In genomic region chr1:44739361-44740178, GRCh38 we compare ENCODE assay signal across 8 cellular contexts. TPM values are rescaled to one million over a fixed set of nuclear protein-coding genes. Genes with fewer than 3 reads are reported as not detected.
A peak's percentile ranks its signal among the peaks of the same experiment; 100 is the strongest.
DNase-seq lines count a peak whose midpoint lies in the region; ATAC-seq and TF ChIP-seq lines count a peak whose summit lies in the region.

TSS of gene KIF2C (plus strand) at chr1:44739837. CDS start at chr1:44739933, 96 bp downstream.

- DNase-seq in DMS 273 (lab: John Stamatoyannopoulos, UW; ENCODE audit: unreplicated experiment) (peak; percentile 99), IMR-90 (peak; percentile 97), OCI-M1 (lab: John Stamatoyannopoulos, UW) (peak; percentile 99), activated T-cell treated with anti-CD3 and anti-CD28 coated beads for 24 hours (ENCODE audit: low read depth) (peak; percentile 96), epithelial cell of esophagus (ENCODE audit: low read depth) (peak; percentile 98)
- DNase-seq in stimulated activated CD8-positive, alpha-beta memory T cell treated with anti-CD3 and anti-CD28 coated beads, Interleukin-4, amount 100 ng/mL, for 1 hour (ENCODE audit: low read depth in 2 of 2, low spot score in 1 of 2): peak; percentile 86 to 93

- H3K56ac ChIP-seq in IMR-90 (ENCODE audit: extremely low read depth, insufficient read depth, low read length): peak within 1 kb of the TSS; percentile 87

- H4K5ac ChIP-seq in IMR-90 (ENCODE audit: low read depth, low read length): peak within 1 kb of the TSS; percentile 95

- peak within 1 kb of the TSS; percentile 62 for H2BK120ac ChIP-seq in IMR-90 (ENCODE audit: low read depth, low read length)

- ATAC-seq in GM21528 (IDR thresholded peaks at IDR 0.05; ENCODE audit: low FRiP score, unreplicated experiment) (peak; percentile 89), IMR-90 (ENCODE audit: low read depth) (peak; percentile 100)

- H3K27me3 ChIP-seq in IMR-90 (ENCODE audit: control insufficient read depth, insufficient read depth, low read length): no peaks in the 10 kb centered on the region
- no peaks in the 10 kb centered on the region for H3K27me3 ChIP-seq in mononuclear cell (ENCODE audit: insufficient read depth, low read length)

- H4K20me1 ChIP-seq in IMR-90 (ENCODE audit: insufficient read depth, low read length): no peaks in the 10 kb centered on the region; the same call in 1 of the 2 replicates

- H2AK5ac ChIP-seq in IMR-90 (ENCODE audit: low read depth, low read length): peak within 1 kb of the TSS; percentile 44

- in situ Hi-C loops in IMR-90 (cut with MboI; ENCODE audit: low sequenced_read_pairs): no loop called here

- H3K14ac ChIP-seq in IMR-90 (replicated peaks; ENCODE audit: low read depth, low read length): peak within 1 kb of the TSS; percentile 99

- H3K36me3 ChIP-seq in IMR-90 (ENCODE audit: control insufficient read depth, insufficient read depth, low read length): no peaks in the 10 kb centered on the region

- peak within 1 kb of the TSS; percentile 63 for H3K27ac ChIP-seq in IMR-90 (ENCODE audit: insufficient read depth, low read length)

- H2BK20ac ChIP-seq in IMR-90 (ENCODE audit: low read depth, low read length): no peak within 1 kb of the TSS

- H3K4me2 ChIP-seq in IMR-90 (ENCODE audit: low read depth, low read length): peak within 1 kb of the TSS; percentile 86

- CTCF ChIA-PET in IMR-90 (lab: Yijun Ruan, JAX): interaction anchor here (1.1 kb wide), 1 partner anchor 8 kb away, joined by 4 read pairs; the partner anchor contains the start of gene RNU5D-1

- peak within 1 kb of the TSS; percentile 88 for H2AK9ac ChIP-seq in IMR-90 (replicated peaks; ENCODE audit: low read depth, low read length, poor library complexity)

- H3K4me1 ChIP-seq in IMR-90 (ENCODE audit: control insufficient read depth, insufficient read depth, low read length) (peaks cover 4% of the 10 kb centered on the region), mononuclear cell (ENCODE audit: insufficient read depth, low read length) (peaks cover 20% of the 10 kb centered on the region)

- dilution Hi-C loops in IMR-90 (cut with HindIII; ENCODE audit: low sequenced_read_pairs, unreplicated experiment): no loop called here

- H3K18ac ChIP-seq in IMR-90 (ENCODE audit: low read depth, low read length): peak within 1 kb of the TSS; percentile 72

- peak within 1 kb of the TSS; percentile 82 for H3K9ac ChIP-seq in IMR-90 (ENCODE audit: low read depth, low read length)

- POLR2A ChIA-PET in IMR-90 (lab: Charles Lee; ENCODE audit: unreplicated experiment): no interaction called here

- BruUV-seq in IMR-90 (replicated peaks; lab: Mats Ljungman, UMichigan): no TSS peak

- TF ChIP-seq CTCF in IMR-90 (conservative IDR thresholded peaks at IDR 0.05; ENCODE audit: low read depth, low read length) (0 out of 2 replicates have a peak, but pooled peaks have one; percentile 4), epithelial cell of esophagus (IDR thresholded peaks at IDR 0.05; ENCODE audit: insufficient read depth, low read depth, low read length, missing control alignments) (no peak)

- H3K23ac ChIP-seq in IMR-90 (ENCODE audit: low read depth, low read length): peak within 1 kb of the TSS; percentile 92

- H3K4me3 ChIP-seq in IMR-90 (ENCODE audit: insufficient read depth, low read depth, low read length) (peak within 1 kb of the TSS; percentile 77), epithelial cell of esophagus (ENCODE audit: low read length) (peak within 1 kb of the TSS; percentile 75), mononuclear cell (ENCODE audit: low read length) (peak within 1 kb of the TSS; percentile 76)

- TF ChIP-seq POLR2A in IMR-90 (IDR thresholded peaks at IDR 0.05; ENCODE audit: low read depth, low read length): peak; percentile 61

- peak within 1 kb of the TSS; percentile 68 to 97 for H4K8ac ChIP-seq in IMR-90 (ENCODE audit: low read depth in 2 of 2, low read length in 2 of 2)

- H3K79me1 ChIP-seq in IMR-90 (ENCODE audit: low read depth in 1 of 2, low read length in 2 of 2): peaks cover 19 to 43% of the 10 kb centered on the region in 2 experiments

- H3K4ac ChIP-seq in IMR-90 (ENCODE audit: low read depth, low read length): peak within 1 kb of the TSS; percentile 94

- peak within 1 kb of the TSS; percentile 82 for H2BK5ac ChIP-seq in IMR-90 (ENCODE audit: low read depth, low read length, poor library complexity, severe bottlenecking)

- peaks cover 5% of the 10 kb centered on the region for H3K9me1 ChIP-seq in IMR-90 (ENCODE audit: insufficient read depth, low read length)

- peak within 1 kb of the TSS; percentile 84 for H4K91ac ChIP-seq in IMR-90 (ENCODE audit: insufficient read depth, low read depth, low read length)

- 0% methylated on average over 23 of the region's 57 CpGs; no CpG with 5 or more reads in 1 of the 2 experiments for WGBS in IMR-90 (ENCODE audit: extremely low coverage in 2 of 2, insufficient read length in 1 of 2), 2 experiments

- peak within 1 kb of the TSS; percentile 95 for H2AFZ ChIP-seq in IMR-90 (replicated peaks; ENCODE audit: low read length, poor library complexity)

- H3K9me3 ChIP-seq in IMR-90 (ENCODE audit: control insufficient read depth, insufficient read depth, low read length) (no peaks in the 10 kb centered on the region), mononuclear cell (ENCODE audit: low read depth, low read length) (no peaks in the 10 kb centered on the region)

- H2BK15ac ChIP-seq in IMR-90 (ENCODE audit: low read depth, low read length): no peak within 1 kb of the TSS

- intact Hi-C loops in IMR-90 (cut with micrococcal nuclease): loop anchor here (2.0 kb wide), 1 partner anchor 35 kb away; the partner anchor contains the start of gene RPS8

- no peak for TF ChIP-seq RAD21 in IMR-90 (IDR thresholded peaks at IDR 0.05; ENCODE audit: low read length)

TF ChIP-seq in IMR-90, 13 proteins besides CTCF, POLR2A, EP300 and RAD21:
- TF ChIP-seq, protein P1, sequence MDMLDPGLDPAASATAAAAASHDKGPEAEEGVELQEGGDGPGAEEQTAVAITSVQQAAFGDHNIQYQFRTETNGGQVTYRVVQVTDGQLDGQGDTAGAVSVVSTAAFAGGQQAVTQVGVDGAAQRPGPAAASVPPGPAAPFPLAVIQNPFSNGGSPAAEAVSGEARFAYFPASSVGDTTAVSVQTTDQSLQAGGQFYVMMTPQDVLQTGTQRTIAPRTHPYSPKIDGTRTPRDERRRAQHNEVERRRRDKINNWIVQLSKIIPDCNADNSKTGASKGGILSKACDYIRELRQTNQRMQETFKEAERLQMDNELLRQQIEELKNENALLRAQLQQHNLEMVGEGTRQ (IDR thresholded peaks at IDR 0.05; ENCODE audit: low read depth, low read length): 0 out of 2 replicates have a peak, but pooled peaks have one; percentile 31
- TF ChIP-seq CHD1 (IDR thresholded peaks at IDR 0.05; ENCODE audit: low read depth, low read length) (no peak), MAFK (IDR thresholded peaks at IDR 0.05; ENCODE audit: low read depth, low read length) (no peak), BHLHE40 (IDR thresholded peaks at IDR 0.05; ENCODE audit: low read depth, low read length) (0 out of 2 replicates have a peak, but pooled peaks have one; percentile 1), ELK1 (IDR thresholded peaks at IDR 0.05; ENCODE audit: borderline replicate concordance, low read depth, low read length) (no peak), NFE2L2 (IDR thresholded peaks at IDR 0.05; ENCODE audit: low read depth, low read length) (no peak), RCOR1 (IDR thresholded peaks at IDR 0.05; ENCODE audit: insufficient replicate concordance, low read length) (peak; percentile 62), CEBPB (IDR thresholded peaks at IDR 0.05; ENCODE audit: low read depth, low read length) (no peak), RFX5 (IDR thresholded peaks at IDR 0.05; ENCODE audit: low read depth, low read length) (no peak), MAZ (IDR thresholded peaks at IDR 0.05; ENCODE audit: borderline replicate concordance, low read depth, low read length) (peak; percentile 62; the same call in 1 of the 2 replicates), SMC3 (IDR thresholded peaks at IDR 0.05; ENCODE audit: low read depth, low read length) (no peak), FOS (IDR thresholded peaks at IDR 0.05; ENCODE audit: low read depth, low read length) (no peak), MXI1 (IDR thresholded peaks at IDR 0.05; ENCODE audit: borderline replicate concordance, low read depth, low read length) (peak; percentile 97)
TF ChIP-seq in IMR-90: peak in this region for 5.

RNA-seq across cellular contexts. Expression of gene KIF2C, which starts in this region (rescaled TPM):
- total RNA-seq in IMR-90 (2012; rRNA removed): 40.5 and 45.0 TPM in 2 replicates
- polyA plus RNA-seq in IMR-90 (2012; rRNA removed): 30.7 and 31.6 TPM in 2 replicates
- polyA plus RNA-seq in IMR-90 (2012; cell fraction: cytosol; rRNA removed): 8.4 and 16.7 TPM in 2 replicates
- 20.0 and 30.2 TPM in 2 replicates for polyA plus RNA-seq in IMR-90 (2012; cell fraction: nucleus; rRNA removed; ENCODE audit: low replicate concordance)
- 0.21 TPM for total RNA-seq in mononuclear cell

Comparison
In these comparisons a context has a peak if more than half of its experiments do, and no peak if none do; other contexts are left out.
1. Peak in every context shown above with its lines: DNase-seq, ATAC-seq, H3K4me3 ChIP-seq and H3K27ac ChIP-seq.
2. RNA of gene KIF2C (total RNA-seq): 40.5 to 45.0 TPM in IMR-90; 0.21 TPM in mononuclear cell (single experiment); every median in the first group is over 10 times any median in the second.